1 cellular context compared by ENCODE assay signal in the genomic region with DNA sequence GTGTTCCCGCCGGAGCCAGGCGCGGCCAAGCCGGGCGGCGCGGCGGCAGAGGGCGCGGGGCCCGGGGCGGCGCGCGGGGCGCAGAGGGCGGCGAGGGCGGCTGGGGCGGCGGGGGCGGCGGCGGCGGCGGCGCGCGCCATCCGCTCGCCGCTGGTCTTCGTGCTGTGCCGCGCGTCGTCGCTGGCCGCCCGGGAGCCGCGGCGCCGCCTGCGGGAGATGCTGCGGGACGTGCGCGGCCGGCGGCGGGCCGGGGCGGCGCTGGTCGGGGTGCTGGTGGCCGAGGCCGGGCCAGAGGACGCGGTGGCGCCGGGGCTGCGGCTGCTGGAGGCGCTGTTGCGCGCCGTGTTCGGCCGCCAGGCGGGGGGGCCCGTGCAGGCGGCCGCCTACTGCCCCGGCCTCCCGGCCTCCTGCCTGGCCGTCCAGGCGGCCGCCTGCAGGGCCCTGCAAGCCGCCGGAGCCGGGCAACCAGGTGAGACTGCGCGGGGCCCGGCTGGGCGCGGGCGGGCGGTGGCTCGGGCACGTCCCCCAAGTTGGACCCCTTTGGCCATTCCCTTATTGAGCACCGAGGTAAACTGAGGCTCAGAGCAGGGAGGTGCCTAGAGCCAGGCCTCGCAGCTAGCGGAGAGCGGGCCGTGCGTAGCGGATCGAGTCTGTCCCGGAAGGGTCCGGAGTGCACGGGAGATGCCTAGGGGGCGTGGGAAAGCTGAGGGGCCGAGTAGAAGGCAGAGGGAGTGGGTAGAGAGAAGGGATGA.
TF ChIP-seq lines count a peak whose summit lies in the region.

No MANE protein-coding gene starts in this region.

TF ChIP-seq in HepG2, 621 proteins besides CTCF, POLR2A, EP300 and RAD21 (continued from another document and continues in another):
- 0 out of 2 replicates have a peak, but pooled peaks have one; percentile 56 for TF ChIP-seq ZNF160 (CRISPR knock-in tag; IDR thresholded peaks at IDR 0.05)
- no peak for TF ChIP-seq ZBTB42 (CRISPR knock-in tag; IDR thresholded peaks at IDR 0.05)
- 0 out of 2 replicates have a peak, but pooled peaks have one; percentile 31 for TF ChIP-seq NRL (CRISPR knock-in tag; IDR thresholded peaks at IDR 0.05; ENCODE audit: borderline replicate concordance)
- TF ChIP-seq ZNF343 (CRISPR knock-in tag; IDR thresholded peaks at IDR 0.05): peak; percentile 51; the same call in 1 of the 2 replicates
- TF ChIP-seq, protein P1, sequence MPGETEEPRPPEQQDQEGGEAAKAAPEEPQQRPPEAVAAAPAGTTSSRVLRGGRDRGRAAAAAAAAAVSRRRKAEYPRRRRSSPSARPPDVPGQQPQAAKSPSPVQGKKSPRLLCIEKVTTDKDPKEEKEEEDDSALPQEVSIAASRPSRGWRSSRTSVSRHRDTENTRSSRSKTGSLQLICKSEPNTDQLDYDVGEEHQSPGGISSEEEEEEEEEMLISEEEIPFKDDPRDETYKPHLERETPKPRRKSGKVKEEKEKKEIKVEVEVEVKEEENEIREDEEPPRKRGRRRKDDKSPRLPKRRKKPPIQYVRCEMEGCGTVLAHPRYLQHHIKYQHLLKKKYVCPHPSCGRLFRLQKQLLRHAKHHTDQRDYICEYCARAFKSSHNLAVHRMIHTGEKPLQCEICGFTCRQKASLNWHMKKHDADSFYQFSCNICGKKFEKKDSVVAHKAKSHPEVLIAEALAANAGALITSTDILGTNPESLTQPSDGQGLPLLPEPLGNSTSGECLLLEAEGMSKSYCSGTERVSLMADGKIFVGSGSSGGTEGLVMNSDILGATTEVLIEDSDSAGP (CRISPR knock-in tag; IDR thresholded peaks at IDR 0.05; ENCODE audit: borderline replicate concordance): peak; percentile 15
- TF ChIP-seq SAP130 (CRISPR knock-in tag; IDR thresholded peaks at IDR 0.05; ENCODE audit: low read depth): peak; percentile 45; the same call in 1 of the 2 replicates
- peak; percentile 73 for TF ChIP-seq RBFOX2 (IDR thresholded peaks at IDR 0.05; ENCODE audit: low read depth, low read length)
- TF ChIP-seq NFKBIZ (CRISPR knock-in tag; IDR thresholded peaks at IDR 0.05): no peak
- 0 out of 2 replicates have a peak, but pooled peaks have one; percentile 24 for TF ChIP-seq MYC (CRISPR knock-in tag; IDR thresholded peaks at IDR 0.05; ENCODE audit: borderline replicate concordance)
- peak; percentile 12; the same call in 1 of the 2 replicates for TF ChIP-seq KMT2B (CRISPR knock-in tag; IDR thresholded peaks at IDR 0.05)
- TF ChIP-seq, protein P2, sequence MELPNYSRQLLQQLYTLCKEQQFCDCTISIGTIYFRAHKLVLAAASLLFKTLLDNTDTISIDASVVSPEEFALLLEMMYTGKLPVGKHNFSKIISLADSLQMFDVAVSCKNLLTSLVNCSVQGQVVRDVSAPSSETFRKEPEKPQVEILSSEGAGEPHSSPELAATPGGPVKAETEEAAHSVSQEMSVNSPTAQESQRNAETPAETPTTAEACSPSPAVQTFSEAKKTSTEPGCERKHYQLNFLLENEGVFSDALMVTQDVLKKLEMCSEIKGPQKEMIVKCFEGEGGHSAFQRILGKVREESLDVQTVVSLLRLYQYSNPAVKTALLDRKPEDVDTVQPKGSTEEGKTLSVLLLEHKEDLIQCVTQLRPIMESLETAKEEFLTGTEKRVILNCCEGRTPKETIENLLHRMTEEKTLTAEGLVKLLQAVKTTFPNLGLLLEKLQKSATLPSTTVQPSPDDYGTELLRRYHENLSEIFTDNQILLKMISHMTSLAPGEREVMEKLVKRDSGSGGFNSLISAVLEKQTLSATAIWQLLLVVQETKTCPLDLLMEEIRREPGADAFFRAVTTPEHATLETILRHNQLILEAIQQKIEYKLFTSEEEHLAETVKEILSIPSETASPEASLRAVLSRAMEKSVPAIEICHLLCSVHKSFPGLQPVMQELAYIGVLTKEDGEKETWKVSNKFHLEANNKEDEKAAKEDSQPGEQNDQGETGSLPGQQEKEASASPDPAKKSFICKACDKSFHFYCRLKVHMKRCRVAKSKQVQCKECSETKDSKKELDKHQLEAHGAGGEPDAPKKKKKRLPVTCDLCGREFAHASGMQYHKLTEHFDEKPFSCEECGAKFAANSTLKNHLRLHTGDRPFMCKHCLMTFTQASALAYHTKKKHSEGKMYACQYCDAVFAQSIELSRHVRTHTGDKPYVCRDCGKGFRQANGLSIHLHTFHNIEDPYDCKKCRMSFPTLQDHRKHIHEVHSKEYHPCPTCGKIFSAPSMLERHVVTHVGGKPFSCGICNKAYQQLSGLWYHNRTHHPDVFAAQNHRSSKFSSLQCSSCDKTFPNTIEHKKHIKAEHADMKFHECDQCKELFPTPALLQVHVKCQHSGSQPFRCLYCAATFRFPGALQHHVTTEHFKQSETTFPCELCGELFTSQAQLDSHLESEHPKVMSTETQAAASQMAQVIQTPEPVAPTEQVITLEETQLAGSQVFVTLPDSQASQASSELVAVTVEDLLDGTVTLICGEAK (IDR thresholded peaks at IDR 0.05): no peak
- TF ChIP-seq, protein P2 (CRISPR knock-in tag; IDR thresholded peaks at IDR 0.05): peak; percentile 44; the same call in 1 of the 2 replicates
- 0 out of 3 replicates have a peak, but pooled peaks have one; percentile 16 for TF ChIP-seq MXI1 (IDR thresholded peaks at IDR 0.05; ENCODE audit: borderline replicate concordance, low read depth, low read length)
- TF ChIP-seq MAX (IDR thresholded peaks at IDR 0.05): peak; percentile 35; the same call in 1 of the 2 replicates
- TF ChIP-seq ZNF501 (CRISPR knock-in tag; IDR thresholded peaks at IDR 0.05): peak; percentile 46; the same call in 1 of the 2 replicates
- peak; percentile 54 for TF ChIP-seq YY1 (IDR thresholded peaks at IDR 0.05; ENCODE audit: insufficient read depth, insufficient replicate concordance, low read depth, low read length)
- no peak for TF ChIP-seq ZNF121 (CRISPR knock-in tag; IDR thresholded peaks at IDR 0.05)
- TF ChIP-seq ZNF777 (CRISPR knock-in tag; IDR thresholded peaks at IDR 0.05): peak; percentile 63
- TF ChIP-seq TAF1 (CRISPR knock-in tag; IDR thresholded peaks at IDR 0.05): peak; percentile 49
- 0 out of 2 replicates have a peak, but pooled peaks have one; percentile 16 for TF ChIP-seq ZBTB7B (CRISPR knock-in tag; IDR thresholded peaks at IDR 0.05)
- TF ChIP-seq ZFYVE20 (CRISPR knock-in tag; IDR thresholded peaks at IDR 0.05; ENCODE audit: borderline replicate concordance, low read depth): 0 out of 2 replicates have a peak, but pooled peaks have one; percentile 42
- TF ChIP-seq THAP7 (CRISPR knock-in tag; IDR thresholded peaks at IDR 0.05): no peak
- TF ChIP-seq, protein P3, sequence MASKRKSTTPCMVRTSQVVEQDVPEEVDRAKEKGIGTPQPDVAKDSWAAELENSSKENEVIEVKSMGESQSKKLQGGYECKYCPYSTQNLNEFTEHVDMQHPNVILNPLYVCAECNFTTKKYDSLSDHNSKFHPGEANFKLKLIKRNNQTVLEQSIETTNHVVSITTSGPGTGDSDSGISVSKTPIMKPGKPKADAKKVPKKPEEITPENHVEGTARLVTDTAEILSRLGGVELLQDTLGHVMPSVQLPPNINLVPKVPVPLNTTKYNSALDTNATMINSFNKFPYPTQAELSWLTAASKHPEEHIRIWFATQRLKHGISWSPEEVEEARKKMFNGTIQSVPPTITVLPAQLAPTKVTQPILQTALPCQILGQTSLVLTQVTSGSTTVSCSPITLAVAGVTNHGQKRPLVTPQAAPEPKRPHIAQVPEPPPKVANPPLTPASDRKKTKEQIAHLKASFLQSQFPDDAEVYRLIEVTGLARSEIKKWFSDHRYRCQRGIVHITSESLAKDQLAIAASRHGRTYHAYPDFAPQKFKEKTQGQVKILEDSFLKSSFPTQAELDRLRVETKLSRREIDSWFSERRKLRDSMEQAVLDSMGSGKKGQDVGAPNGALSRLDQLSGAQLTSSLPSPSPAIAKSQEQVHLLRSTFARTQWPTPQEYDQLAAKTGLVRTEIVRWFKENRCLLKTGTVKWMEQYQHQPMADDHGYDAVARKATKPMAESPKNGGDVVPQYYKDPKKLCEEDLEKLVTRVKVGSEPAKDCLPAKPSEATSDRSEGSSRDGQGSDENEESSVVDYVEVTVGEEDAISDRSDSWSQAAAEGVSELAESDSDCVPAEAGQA (IDR thresholded peaks at IDR 0.05; ENCODE audit: low read depth): no peak
- TF ChIP-seq, protein P3 (CRISPR knock-in tag; IDR thresholded peaks at IDR 0.05; ENCODE audit: borderline replicate concordance): no peak
- TF ChIP-seq, protein P4, sequence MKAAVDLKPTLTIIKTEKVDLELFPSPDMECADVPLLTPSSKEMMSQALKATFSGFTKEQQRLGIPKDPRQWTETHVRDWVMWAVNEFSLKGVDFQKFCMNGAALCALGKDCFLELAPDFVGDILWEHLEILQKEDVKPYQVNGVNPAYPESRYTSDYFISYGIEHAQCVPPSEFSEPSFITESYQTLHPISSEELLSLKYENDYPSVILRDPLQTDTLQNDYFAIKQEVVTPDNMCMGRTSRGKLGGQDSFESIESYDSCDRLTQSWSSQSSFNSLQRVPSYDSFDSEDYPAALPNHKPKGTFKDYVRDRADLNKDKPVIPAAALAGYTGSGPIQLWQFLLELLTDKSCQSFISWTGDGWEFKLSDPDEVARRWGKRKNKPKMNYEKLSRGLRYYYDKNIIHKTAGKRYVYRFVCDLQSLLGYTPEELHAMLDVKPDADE (CRISPR knock-in tag; IDR thresholded peaks at IDR 0.05): no peak
- no peak for TF ChIP-seq TRIM24 (CRISPR knock-in tag; IDR thresholded peaks at IDR 0.05)
- TF ChIP-seq ZNF430 (CRISPR knock-in tag; IDR thresholded peaks at IDR 0.05): 0 out of 2 replicates have a peak, but pooled peaks have one; percentile 54
- TF ChIP-seq BORCS8-MEF2B (CRISPR knock-in tag; IDR thresholded peaks at IDR 0.05): peak; percentile 5; the same call in 1 of the 2 replicates
- TF ChIP-seq, protein P5, sequence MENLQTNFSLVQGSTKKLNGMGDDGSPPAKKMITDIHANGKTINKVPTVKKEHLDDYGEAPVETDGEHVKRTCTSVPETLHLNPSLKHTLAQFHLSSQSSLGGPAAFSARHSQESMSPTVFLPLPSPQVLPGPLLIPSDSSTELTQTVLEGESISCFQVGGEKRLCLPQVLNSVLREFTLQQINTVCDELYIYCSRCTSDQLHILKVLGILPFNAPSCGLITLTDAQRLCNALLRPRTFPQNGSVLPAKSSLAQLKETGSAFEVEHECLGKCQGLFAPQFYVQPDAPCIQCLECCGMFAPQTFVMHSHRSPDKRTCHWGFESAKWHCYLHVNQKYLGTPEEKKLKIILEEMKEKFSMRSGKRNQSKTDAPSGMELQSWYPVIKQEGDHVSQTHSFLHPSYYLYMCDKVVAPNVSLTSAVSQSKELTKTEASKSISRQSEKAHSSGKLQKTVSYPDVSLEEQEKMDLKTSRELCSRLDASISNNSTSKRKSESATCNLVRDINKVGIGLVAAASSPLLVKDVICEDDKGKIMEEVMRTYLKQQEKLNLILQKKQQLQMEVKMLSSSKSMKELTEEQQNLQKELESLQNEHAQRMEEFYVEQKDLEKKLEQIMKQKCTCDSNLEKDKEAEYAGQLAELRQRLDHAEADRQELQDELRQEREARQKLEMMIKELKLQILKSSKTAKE (CRISPR knock-in tag; IDR thresholded peaks at IDR 0.05; ENCODE audit: borderline replicate concordance): peak; percentile 42; the same call in 1 of the 2 replicates
- TF ChIP-seq PHF8 (CRISPR knock-in tag; IDR thresholded peaks at IDR 0.05): peak; percentile 42; the same call in 1 of the 2 replicates
- TF ChIP-seq ATF7-NPFF (CRISPR knock-in tag; IDR thresholded peaks at IDR 0.05; ENCODE audit: low read depth): 0 out of 2 replicates have a peak, but pooled peaks have one; percentile 52
- 0 out of 2 replicates have a peak, but pooled peaks have one; percentile 33 for TF ChIP-seq GABPB1 (CRISPR knock-in tag; IDR thresholded peaks at IDR 0.05)
- 0 out of 2 replicates have a peak, but pooled peaks have one; percentile 11 for TF ChIP-seq POLR2G (IDR thresholded peaks at IDR 0.05; ENCODE audit: low read depth, low read length)
